In the genomic region with DNA sequence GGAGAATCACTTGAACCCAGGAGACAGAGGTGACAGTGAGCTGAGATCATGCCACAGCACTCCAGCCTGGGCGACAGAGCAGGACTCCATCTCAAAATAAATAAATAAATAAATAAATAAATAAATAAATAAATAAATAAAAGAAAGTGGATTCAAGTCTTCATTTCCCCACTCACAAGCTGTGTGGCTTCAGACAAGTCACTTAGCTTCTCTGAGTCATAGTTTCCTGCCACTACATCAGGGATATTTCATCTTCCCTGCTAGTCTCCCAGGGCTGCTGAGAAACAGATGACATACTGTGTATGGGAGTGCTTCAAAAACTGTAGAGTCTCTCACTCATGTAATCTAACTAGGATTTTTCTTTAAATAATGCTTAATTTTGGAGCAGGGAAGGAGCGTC, we compare ENCODE assay signal across 12 cellular contexts. TPM values are rescaled to one million over a fixed set of nuclear protein-coding genes. Genes with fewer than 3 reads are reported as not detected.
DNase-seq lines count a peak whose midpoint lies in the region; ATAC-seq and TF ChIP-seq lines count a peak whose summit lies in the region.
"Had no signal": no experiment of that assay in that cellular context is flagged by ENCODE, and none has a peak within 500 bp of the region (broad histone marks: within the 10 kb centered on the region; RNA-seq: fewer than 3 reads in every experiment).

No MANE protein-coding gene starts in this region.

- peaks cover 14% of the 10 kb centered on the region for H3K4me1 Mint-ChIP-seq in stimulated activated naive CD8-positive, alpha-beta T cell treated with anti-CD3 and anti-CD28 coated beads, Interleukin-15, amount 100 ng/mL, for 72 hours
- peaks cover 12% of the 10 kb centered on the region for H3K4me1 Mint-ChIP-seq in activated CD8-positive, alpha-beta T cell treated with anti-CD3 and anti-CD28 coated beads for 36 hours (ENCODE audit: low read depth)

- H3K36me3 ChIP-seq in adipocyte (ENCODE audit: control insufficient read depth, insufficient read depth, low read length, severe bottlenecking) (no peaks in the 10 kb centered on the region), tibial artery (no peaks in the 10 kb centered on the region)
- H3K36me3 ChIP-seq: ascending aorta had no signal

- H3K9me3 ChIP-seq in adipocyte (ENCODE audit: control insufficient read depth, low read length) (no peaks in the 10 kb centered on the region), tibial artery (no peaks in the 10 kb centered on the region)
- H3K9me3 ChIP-seq: ascending aorta had no signal

- H3K4me3 Mint-ChIP-seq in stimulated activated naive CD8-positive, alpha-beta T cell treated with anti-CD3 and anti-CD28 coated beads, Interleukin-15, amount 100 ng/mL, for 72 hours, result no peak overlapping the region
- H3K4me3 Mint-ChIP-seq in activated CD8-positive, alpha-beta T cell treated with anti-CD3 and anti-CD28 coated beads for 36 hours, result no peak overlapping the region

- H3K27me3 ChIP-seq in adipocyte (replicated peaks; ENCODE audit: control insufficient read depth, insufficient read depth, low read length), result no peaks in the 10 kb centered on the region
- no peaks in the 10 kb centered on the region for H3K27me3 ChIP-seq in tibial artery
- H3K27me3 ChIP-seq: ascending aorta had no signal

- H3K9me3 Mint-ChIP-seq in stimulated activated naive CD8-positive, alpha-beta T cell treated with anti-CD3 and anti-CD28 coated beads, Interleukin-15, amount 100 ng/mL, for 72 hours, result no peaks in the 10 kb centered on the region
- no peaks in the 10 kb centered on the region for H3K9me3 Mint-ChIP-seq in activated CD8-positive, alpha-beta T cell treated with anti-CD3 and anti-CD28 coated beads for 36 hours

- ATAC-seq in stimulated activated naive CD8-positive, alpha-beta T cell treated with anti-CD3 and anti-CD28 coated beads, Interleukin-15, amount 100 ng/mL, for 72 hours, result peak; percentile 31
- ATAC-seq in stimulated activated naive CD8-positive, alpha-beta T cell treated with anti-CD3 and anti-CD28 coated beads, Interleukin-15, Interleukin-2, amounts not matched to agents 100 U/mL and 50 U/mL, for 24 hours, result no peak
- ATAC-seq in HG03460 (IDR thresholded peaks at IDR 0.05; ENCODE audit: unreplicated experiment), result no peak
- ATAC-seq in activated CD8-positive, alpha-beta T cell treated with anti-CD3 and anti-CD28 coated beads for 36 hours, result no peak

- DNase-seq in stimulated activated naive CD8-positive, alpha-beta T cell treated with anti-CD3 and anti-CD28 coated beads, Interleukin-15, amount 100 ng/mL, for 72 hours, result no peak
- DNase-seq in stimulated activated naive CD8-positive, alpha-beta T cell treated with anti-CD3 and anti-CD28 coated beads, Interleukin-15, Interleukin-2, amounts not matched to agents 100 U/mL and 50 U/mL, for 24 hours, result no peak
- DNase-seq in adipocyte (ENCODE audit: low read depth) (peak; percentile 34), hepatic stellate cell (ENCODE audit: low spot score) (peak; percentile 9), tibial artery (no peak), cerebellar nuclear complex (lab: John Stamatoyannopoulos, UW) (no peak)
- no peak for DNase-seq in activated CD8-positive, alpha-beta T cell treated with anti-CD3 and anti-CD28 coated beads for 36 hours
- DNase-seq: activated CD8-positive, alpha-beta memory T cell treated with anti-CD3 and anti-CD28 coated beads, Interleukin-2, amount 50 U/mL, for 4 hours; KBM-7; kidney had no signal

- no peak overlapping the region for H3K9ac ChIP-seq in adipocyte (ENCODE audit: low read length)

- H3K36me3 Mint-ChIP-seq in activated CD8-positive, alpha-beta T cell treated with anti-CD3 and anti-CD28 coated beads for 36 hours (ENCODE audit: low read depth), result no peaks in the 10 kb centered on the region

- no peak for TF ChIP-seq CTCF in tibial artery (IDR thresholded peaks at IDR 0.05)
- no peak for TF ChIP-seq CTCF in activated CD8-positive, alpha-beta T cell treated with anti-CD3 and anti-CD28 coated beads for 36 hours (IDR thresholded peaks at IDR 0.05)

- CTCF ChIA-PET in activated CD8-positive, alpha-beta T cell treated with anti-CD3 and anti-CD28 coated beads for 36 hours (lab: Charles Lee), result no interaction called here

- peaks cover 27% of the 10 kb centered on the region for H3K4me1 ChIP-seq in adipocyte (ENCODE audit: control insufficient read depth, insufficient read depth, low read length)
- peaks cover 0 to 27% (median 9%) of the 10 kb centered on the region in 4 donors for H3K4me1 ChIP-seq in tibial artery
- H3K4me1 ChIP-seq: ascending aorta had no signal

- no peak overlapping the region for H3K27ac Mint-ChIP-seq in stimulated activated naive CD8-positive, alpha-beta T cell treated with anti-CD3 and anti-CD28 coated beads, Interleukin-15, amount 100 ng/mL, for 72 hours
- H3K27ac Mint-ChIP-seq in activated CD8-positive, alpha-beta T cell treated with anti-CD3 and anti-CD28 coated beads for 36 hours, result no peak overlapping the region

- H3K4me3 ChIP-seq in adipocyte (ENCODE audit: low read length), result no peak overlapping the region
- no peak overlapping the region for H3K4me3 ChIP-seq in tibial artery
- H3K4me3 ChIP-seq: ascending aorta had no signal

- POLR2A ChIA-PET in activated CD8-positive, alpha-beta T cell treated with anti-CD3 and anti-CD28 coated beads for 36 hours (lab: Charles Lee), result no interaction called here

- intact Hi-C loops in tibial artery (cut with DNase I; ENCODE audit: low total_unique reads), result no loop called here
- intact Hi-C loops in activated CD8-positive, alpha-beta T cell treated with anti-CD3 and anti-CD28 coated beads for 36 hours (cut with micrococcal nuclease), result no loop called here

- H3K27ac ChIP-seq in tibial artery, result no peak overlapping the region

- H3K27me3 Mint-ChIP-seq in stimulated activated naive CD8-positive, alpha-beta T cell treated with anti-CD3 and anti-CD28 coated beads, Interleukin-15, amount 100 ng/mL, for 72 hours, result peaks cover 6% of the 10 kb centered on the region
- H3K27me3 Mint-ChIP-seq in activated CD8-positive, alpha-beta T cell treated with anti-CD3 and anti-CD28 coated beads for 36 hours, result no peaks in the 10 kb centered on the region

RNA-seq across cellular contexts. Expression of a gene that starts 37.2 kb away (rescaled TPM):
- not detected for total RNA-seq in activated CD8-positive, alpha-beta T cell treated with anti-CD3 and anti-CD28 coated beads for 36 hours

Comparison
In these comparisons a context has a peak if more than half of its experiments do, and no peak if none do; other contexts are left out.
1. DNase-seq: peak in adipocyte (single experiment) and hepatic stellate cell (single experiment); none in stimulated activated naive CD8-positive, alpha-beta T cell treated with anti-CD3 and anti-CD28 coated beads, Interleukin-15, amount 100 ng/mL, for 72 hours (0 of 2), stimulated activated naive CD8-positive, alpha-beta T cell treated with anti-CD3 and anti-CD28 coated beads, Interleukin-15, Interleukin-2, amounts not matched to agents 100 U/mL and 50 U/mL, for 24 hours (single experiment), tibial artery (0 of 2), activated CD8-positive, alpha-beta T cell treated with anti-CD3 and anti-CD28 coated beads for 36 hours (single experiment) and cerebellar nuclear complex (0 of 2).